In genomic region chr9:97041898-97042297, GRCh38 we compare ENCODE assay signal across 22 cellular contexts. TPM values are rescaled to one million over a fixed set of nuclear protein-coding genes. Genes with fewer than 3 reads are reported as not detected.
DNase-seq lines count a peak whose midpoint lies in the region; ATAC-seq and TF ChIP-seq lines count a peak whose summit lies in the region.
"Had no signal": no experiment of that assay in that cellular context is flagged by ENCODE, and none has a peak within 500 bp of the region (broad histone marks: within the 10 kb centered on the region; RNA-seq: fewer than 3 reads in every experiment).

No MANE protein-coding gene starts in this region.

- H3K36me3 Mint-ChIP-seq in T-helper 2 cell treated with Interferon-gamma antibody and Interleukin-4, amounts not matched to agents 5 μg/mL and 100 μg/mL, for 36 hours (ENCODE audit: low read depth), result no peaks in the 10 kb centered on the region

- CTCF ChIA-PET in RWPE1 (lab: Yijun Ruan, JAX), result interaction anchor here (0.6 kb wide), 1 partner anchor 1642 kb away, joined by 3 read pairs; no protein-coding TSS in a partner anchor

- H3K4me1 Mint-ChIP-seq in T-helper 2 cell treated with Interferon-gamma antibody and Interleukin-4, amounts not matched to agents 5 μg/mL and 100 μg/mL, for 36 hours (ENCODE audit: low read depth), result peaks cover 2% of the 10 kb centered on the region

- intact Hi-C loops in sciatic nerve (cut with DNase I), result no loop called here

- H3K9me3 Mint-ChIP-seq in T-helper 2 cell treated with Interferon-gamma antibody and Interleukin-4, amounts not matched to agents 5 μg/mL and 100 μg/mL, for 36 hours, result no peaks in the 10 kb centered on the region

- H3K27ac Mint-ChIP-seq in T-helper 2 cell treated with Interferon-gamma antibody and Interleukin-4, amounts not matched to agents 5 μg/mL and 100 μg/mL, for 36 hours, result no peak overlapping the region
- H3K27ac Mint-ChIP-seq: endodermal cell had no signal

- H3K27me3 Mint-ChIP-seq in T-helper 2 cell treated with Interferon-gamma antibody and Interleukin-4, amounts not matched to agents 5 μg/mL and 100 μg/mL, for 36 hours (ENCODE audit: low read depth), result peaks cover 40% of the 10 kb centered on the region

- no peak for ATAC-seq in sciatic nerve
- ATAC-seq: left lobe of liver, Right ventricle myocardium inferior had no signal

- H3K27ac ChIP-seq in RWPE1, result no peak overlapping the region
- H3K27ac ChIP-seq: BLaER1, brain microvascular endothelial cell, coronary artery, HL-60, uterus had no signal

- H3K4me3 Mint-ChIP-seq in T-helper 2 cell treated with Interferon-gamma antibody and Interleukin-4, amounts not matched to agents 5 μg/mL and 100 μg/mL, for 36 hours, result no peak overlapping the region
- H3K4me3 Mint-ChIP-seq: endodermal cell, IgD-negative memory B cell had no signal

- peak; percentile 30 for DNase-seq in CD1c-positive myeloid dendritic cell (ENCODE audit: extremely low spot score)
- peak; percentile 22 to 32 for DNase-seq in Kasumi-1 (lab: John Stamatoyannopoulos, UW)
- peak; percentile 47 for DNase-seq in RWPE1 (ENCODE audit: low spot score)
- DNase-seq in kidney tubule cell (ENCODE audit: low spot score), result peak; percentile 27
- no peak for DNase-seq in activated CD8-positive, alpha-beta memory T cell treated with anti-CD3 and anti-CD28 coated beads, Interleukin-2, amount 50 U/mL, for 4 hours
- no peak for DNase-seq in activated effector memory CD4-positive, alpha-beta T cell treated with anti-CD3 and anti-CD28 coated beads, Interleukin-2, amount 50 U/mL, for 16 hours
- no peak for DNase-seq in T-helper 2 cell treated with Interferon-gamma antibody and Interleukin-4, amounts not matched to agents 5 μg/mL and 100 μg/mL, for 36 hours (ENCODE audit: low spot score)
- DNase-seq in sciatic nerve (ENCODE audit: low spot score), result no peak
- DNase-seq: activated CD4-positive, alpha-beta T cell treated with anti-CD3 and anti-CD28 coated beads, Interleukin-2, amount 50 U/mL, for 4 hours; activated gamma-delta T cell treated with Interleukin-2 at 50 U/mL for 16 hours; brain microvascular endothelial cell; DMS 273 treated with DMSO at 0.1 percent for 48 hours; endodermal cell; MM.1S; NCI-H2029; uterus had no signal

- no peak for TF ChIP-seq CTCF in RWPE1 (conservative IDR thresholded peaks at IDR 0.05; ENCODE audit: low read depth)

- POLR2A ChIA-PET in RWPE1 (lab: Yijun Ruan, JAX; ENCODE audit: low non-redundant PET), result no interaction called here

RNA-seq across cellular contexts. Expression of gene CTSV, which starts 3.0 kb away (rescaled TPM):
- total RNA-seq in sciatic nerve, result not detected
- total RNA-seq: Right ventricle myocardium inferior had no signal

Comparison
In these comparisons a context has a peak if more than half of its experiments do, and no peak if none do; other contexts are left out.
1. DNase-seq: peak in CD1c-positive myeloid dendritic cell (single experiment), Kasumi-1 (2 of 2), RWPE1 (single experiment) and kidney tubule cell (single experiment); none in activated CD8-positive, alpha-beta memory T cell treated with anti-CD3 and anti-CD28 coated beads, Interleukin-2, amount 50 U/mL, for 4 hours (single experiment), activated effector memory CD4-positive, alpha-beta T cell treated with anti-CD3 and anti-CD28 coated beads, Interleukin-2, amount 50 U/mL, for 16 hours (single experiment), T-helper 2 cell treated with Interferon-gamma antibody and Interleukin-4, amounts not matched to agents 5 μg/mL and 100 μg/mL, for 36 hours (single experiment) and sciatic nerve (single experiment).